1 cellular context compared by ENCODE assay signal in genomic region chr12:104299842-104300481, GRCh38.
TF ChIP-seq lines count a peak whose summit lies in the region.

No MANE protein-coding gene starts in this region.

TF ChIP-seq in GM23338, 12 proteins besides CTCF, POLR2A, EP300 and RAD21 (continued from another document):
- TF ChIP-seq ZNF462 (CRISPR knock-in tag; IDR thresholded peaks at IDR 0.05) (no peak), ZNF331 (CRISPR knock-in tag; IDR thresholded peaks at IDR 0.05; ENCODE audit: low read depth) (no peak), ETS1 (IDR thresholded peaks at IDR 0.05) (no peak)
